Comparison of ENCODE assay signal across 10 cellular contexts in the genomic region with DNA sequence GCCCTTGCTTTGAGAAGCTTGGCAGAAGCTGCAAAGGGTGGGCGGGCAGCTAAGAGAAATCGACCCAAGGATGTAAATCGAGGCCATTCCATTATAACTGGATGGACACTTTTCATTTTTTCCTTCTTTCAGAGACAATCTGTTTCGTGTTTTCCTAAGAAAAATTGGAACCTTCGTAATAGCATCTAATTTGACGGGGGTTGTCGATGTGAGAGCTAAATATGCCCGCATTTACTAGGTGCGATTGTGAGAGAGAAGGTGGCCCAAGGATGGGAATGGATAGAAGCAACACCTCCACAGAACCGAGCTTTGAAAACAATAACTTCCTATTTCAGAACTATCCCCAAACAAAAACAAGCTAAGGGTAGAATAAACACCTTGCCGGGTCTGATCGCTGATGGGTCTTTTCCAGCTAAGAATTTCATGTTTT. TPM values are rescaled to one million over a fixed set of nuclear protein-coding genes. Genes with fewer than 3 reads are reported as not detected.
A peak's percentile ranks its signal among the peaks of the same experiment; 100 is the strongest.
DNase-seq lines count a peak whose midpoint lies in the region; ATAC-seq, FAIRE-seq and TF ChIP-seq lines count a peak whose summit lies in the region.
"Had no signal": no experiment of that assay in that cellular context is flagged by ENCODE, and none has a peak within 500 bp of the region (broad histone marks: within the 10 kb centered on the region; RNA-seq: fewer than 3 reads in every experiment).

No MANE protein-coding gene starts in this region.

- H4K20me1 ChIP-seq in keratinocyte (ENCODE audit: control insufficient read depth, extremely low read depth, insufficient read depth, low read length): no peaks in the 10 kb centered on the region

- no peak for ATAC-seq in activated CD8-positive, alpha-beta T cell treated with anti-CD3 and anti-CD28 coated beads, Interleukin-2, amount 10 ng/mL, durations not matched to agents 7 days and 5 days
- no peak for ATAC-seq in HG03025 (IDR thresholded peaks at IDR 0.05; ENCODE audit: low FRiP score, unreplicated experiment)
- ATAC-seq in GM18517 (IDR thresholded peaks at IDR 0.05; ENCODE audit: unreplicated experiment): no peak

- H3K36me3 ChIP-seq in keratinocyte (ENCODE audit: control insufficient read depth in 2 of 2, extremely low read depth in 1 of 2, insufficient read depth in 2 of 2, low read length in 2 of 2) (no peaks in the 10 kb centered on the region), spleen (no peaks in the 10 kb centered on the region)

- CTCF ChIA-PET in activated CD8-positive, alpha-beta T cell treated with anti-CD3 and anti-CD28 coated beads, Interleukin-2, amount 10 ng/mL, durations not matched to agents 7 days and 5 days (lab: Charles Lee): interaction anchor here (1.4 to 2.1 kb wide), 2 partner anchors 12 to 20 kb away, joined by 3 to 6 read pairs; partner anchors contain the start of gene HOXA5
- CTCF ChIA-PET in Calu3 (lab: Charles Lee): interaction anchor here (0.8 kb wide), 1 partner anchor 11 kb away, joined by 5 read pairs; no protein-coding TSS in a partner anchor

- peak overlapping the region; percentile 90 for H3K27ac ChIP-seq in keratinocyte (ENCODE audit: control insufficient read depth, insufficient read depth, low read length)
- peak overlapping the region; percentile 61 to 94 (median 91) for H3K27ac ChIP-seq in spleen

- H3K9me3 Mint-ChIP-seq in HFFc6 (no peaks in the 10 kb centered on the region), Calu3 (ENCODE audit: low read depth, unreplicated experiment) (no peaks in the 10 kb centered on the region)
- H3K9me3 Mint-ChIP-seq in activated CD8-positive, alpha-beta T cell treated with anti-CD3 and anti-CD28 coated beads, Interleukin-2, amount 10 ng/mL, durations not matched to agents 7 days and 5 days (ENCODE audit: insufficient read depth): no peaks in the 10 kb centered on the region

- no TSS peak for BruUV-seq in Calu3 (replicated peaks; lab: Mats Ljungman, UMichigan)

- POLR2A ChIA-PET in activated CD8-positive, alpha-beta T cell treated with anti-CD3 and anti-CD28 coated beads, Interleukin-2, amount 10 ng/mL, durations not matched to agents 7 days and 5 days (lab: Charles Lee): no interaction called here

- no peak for DNase-seq in HFFc6
- DNase-seq in activated CD8-positive, alpha-beta T cell treated with anti-CD3 and anti-CD28 coated beads, Interleukin-2, amount 10 ng/mL, durations not matched to agents 7 days and 5 days: no peak
- DNase-seq in keratinocyte (ENCODE audit: low read depth, low spot score): no peak
- no peak for DNase-seq in spleen
- no peak for DNase-seq in DMS153 treated with DMSO at 0.1 percent for 48 hours (lab: John Stamatoyannopoulos, UW; ENCODE audit: unreplicated experiment)
- DNase-seq in Calu3: no peak
- DNase-seq: NCI-H774 had no signal

- no peaks in the 10 kb centered on the region for H3K27me3 ChIP-seq in keratinocyte (ENCODE audit: control insufficient read depth, extremely low read depth, insufficient read depth, low read length)
- H3K27me3 ChIP-seq in spleen (replicated peaks in 1 of 7): peaks cover 0 to 27% (median 0%) of the 10 kb centered on the region in 7 donors

- peaks cover 34% of the 10 kb centered on the region for H3K4me1 Mint-ChIP-seq in HFFc6 (ENCODE audit: low read depth)
- peaks cover 18% of the 10 kb centered on the region for H3K4me1 Mint-ChIP-seq in activated CD8-positive, alpha-beta T cell treated with anti-CD3 and anti-CD28 coated beads, Interleukin-2, amount 10 ng/mL, durations not matched to agents 7 days and 5 days (ENCODE audit: low read depth)
- H3K4me1 Mint-ChIP-seq in Calu3 (ENCODE audit: low read depth, unreplicated experiment): peaks cover 44% of the 10 kb centered on the region

- no peaks in the 10 kb centered on the region for H3K9me1 ChIP-seq in keratinocyte (ENCODE audit: control insufficient read depth, extremely low read depth, insufficient read depth, low read length)

- TF ChIP-seq CTCF in HFFc6 (IDR thresholded peaks at IDR 0.05) (no peak), keratinocyte (optimal IDR thresholded peaks at IDR 0.05 in 1 of 3, IDR thresholded peaks at IDR 0.05 in 1 of 3, conservative IDR thresholded peaks at IDR 0.05 in 1 of 3; ENCODE audit: extremely low read depth in 1 of 3, insufficient read depth in 2 of 3, low read length in 3 of 3) (no peak), spleen (IDR thresholded peaks at IDR 0.05 in 8 of 11, conservative IDR thresholded peaks at IDR 0.05 in 3 of 11) (no peak), Calu3 (IDR thresholded peaks at IDR 0.05; ENCODE audit: unreplicated experiment) (no peak)

- H3K4me2 ChIP-seq in keratinocyte (ENCODE audit: control insufficient read depth, extremely low read depth, insufficient read depth, low read depth, low read length): peak overlapping the region; percentile 97

- TF ChIP-seq POLR2A in spleen (IDR thresholded peaks at IDR 0.05): no peak

- no peaks in the 10 kb centered on the region for H3K9me3 ChIP-seq in keratinocyte (ENCODE audit: control insufficient read depth, low read depth, low read length)
- H3K9me3 ChIP-seq in spleen: no peaks in the 10 kb centered on the region

- H3K27me3 Mint-ChIP-seq in HFFc6 (ENCODE audit: insufficient read depth) (peaks cover 9% of the 10 kb centered on the region), Calu3 (ENCODE audit: unreplicated experiment) (no peaks in the 10 kb centered on the region)
- H3K27me3 Mint-ChIP-seq in activated CD8-positive, alpha-beta T cell treated with anti-CD3 and anti-CD28 coated beads, Interleukin-2, amount 10 ng/mL, durations not matched to agents 7 days and 5 days (ENCODE audit: low read depth): peaks cover 53% of the 10 kb centered on the region

- peak overlapping the region; percentile 93 for H3K9ac ChIP-seq in keratinocyte (ENCODE audit: control insufficient read depth, extremely low read depth, insufficient read depth, low read length)

- H3K4me3 Mint-ChIP-seq in HFFc6: peak overlapping the region; percentile 85
- peak overlapping the region; percentile 57 for H3K4me3 Mint-ChIP-seq in activated CD8-positive, alpha-beta T cell treated with anti-CD3 and anti-CD28 coated beads, Interleukin-2, amount 10 ng/mL, durations not matched to agents 7 days and 5 days
- no peak overlapping the region for H3K4me3 Mint-ChIP-seq in Calu3 (ENCODE audit: low read depth, unreplicated experiment)

- peaks cover 17% of the 10 kb centered on the region for H3K36me3 Mint-ChIP-seq in HFFc6 (ENCODE audit: low read depth)
- H3K36me3 Mint-ChIP-seq in activated CD8-positive, alpha-beta T cell treated with anti-CD3 and anti-CD28 coated beads, Interleukin-2, amount 10 ng/mL, durations not matched to agents 7 days and 5 days (ENCODE audit: low read depth): no peaks in the 10 kb centered on the region
- peaks cover 4% of the 10 kb centered on the region for H3K36me3 Mint-ChIP-seq in Calu3 (ENCODE audit: insufficient read depth, unreplicated experiment)

- dilution Hi-C loops in keratinocyte (cut with MboI; ENCODE audit: extremely low pct_ligation_motif_present, low sequenced_read_pairs): no loop called here

- H2AFZ ChIP-seq in keratinocyte (ENCODE audit: control insufficient read depth, low read length): peak overlapping the region; percentile 87

- H3K4me3 ChIP-seq in keratinocyte (ENCODE audit: control insufficient read depth in 2 of 3, extremely low read depth in 1 of 3, insufficient read depth in 2 of 3, low read depth in 1 of 3, low read length in 3 of 3): peak overlapping the region; percentile 63 to 81 (median 77)
- H3K4me3 ChIP-seq in spleen: peak overlapping the region; percentile 48 to 87 (median 58)

- intact Hi-C loops in spleen (cut with DNase I; ENCODE audit: low total_unique reads) (no loop called here), Calu3 (cut with micrococcal nuclease; ENCODE audit: unreplicated experiment) (no loop called here)

- no peak for FAIRE-seq in keratinocyte (lab: Jason Lieb, UNC)

- H3K79me2 ChIP-seq in keratinocyte (ENCODE audit: control insufficient read depth, insufficient read depth, low read length): peaks cover 10% of the 10 kb centered on the region

- 48 to 63% (median 54%) methylated on average over 12 of the region's 12 CpGs for WGBS in spleen, 5 donors

- H3K4me1 ChIP-seq in keratinocyte (ENCODE audit: control insufficient read depth, extremely low read depth, insufficient read depth, low read length) (peaks cover 38% of the 10 kb centered on the region), spleen (peaks cover 0 to 45% (median 21%) of the 10 kb centered on the region in 6 donors)

- H3K27ac Mint-ChIP-seq in HFFc6: peak overlapping the region; percentile 52
- H3K27ac Mint-ChIP-seq in activated CD8-positive, alpha-beta T cell treated with anti-CD3 and anti-CD28 coated beads, Interleukin-2, amount 10 ng/mL, durations not matched to agents 7 days and 5 days: no peak overlapping the region
- no peak overlapping the region for H3K27ac Mint-ChIP-seq in Calu3 (ENCODE audit: unreplicated experiment)

RNA-seq across cellular contexts. Expression of gene HOXA4, which starts 0.8 kb away (rescaled TPM):
- 1 to 10 TPM in 1 of 6 experiments, under 1 TPM in 5; 0.38 to 1.0 (median 0.47) TPM for total RNA-seq in HFFc6 (2021; fragmentation: NEBNext Ultra II Directional; extraction: Animal tissue kit (Norgen Biotek cat#: 25700))
- total RNA-seq in activated CD8-positive, alpha-beta T cell treated with anti-CD3 and anti-CD28 coated beads, Interleukin-2, amount 10 ng/mL, durations not matched to agents 7 days and 5 days: not detected
- polyA plus RNA-seq in keratinocyte: 0.40 to 1.8 TPM (median 1.5 TPM) in 3 replicates
- polyA plus RNA-seq in keratinocyte (2011; ENCODE audit: low read depth): 0.55 TPM
- 1.3 and 1.5 TPM in 2 replicates for polyA plus RNA-seq in keratinocyte (2011; cell fraction: cytosol; rRNA removed)
- 2.1 and 2.6 TPM in 2 replicates for polyA plus RNA-seq in keratinocyte (2011; cell fraction: nucleus; rRNA removed)
- 1.2 and 1.7 TPM in 2 replicates for polyA plus RNA-seq in keratinocyte (2012; ENCODE audit: low replicate concordance)
- 0.30 to 0.99 TPM (median 0.74 TPM) in 3 replicates for polyA minus RNA-seq in keratinocyte
- not detected for polyA minus RNA-seq in keratinocyte (2011; cell fraction: cytosol; rRNA and poly(A)+ RNA removed)
- polyA minus RNA-seq in keratinocyte (2011; cell fraction: nucleus; rRNA and poly(A)+ RNA removed): 0.54 and 0.63 TPM in 2 replicates
- 10 to 100 TPM in 1 of 7 donors, 1 to 10 TPM in 6; 2.7 to 10.8 (median 4.6) TPM for total RNA-seq in spleen
- 1 to 10 TPM; 2.1 to 5.9 (median 3.6) TPM for polyA plus RNA-seq in spleen
- 1.0 and 1.2 TPM in 2 replicates for total RNA-seq in Calu3 (2022)
- total RNA-seq: osteocyte had no signal

RNA-seq across cellular contexts. Expression of gene HOXA5, which starts 12.1 kb away (rescaled TPM):
- total RNA-seq in HFFc6 (2021; fragmentation: NEBNext Ultra II Directional; extraction: Animal tissue kit (Norgen Biotek cat#: 25700)): 1 to 10 TPM; 2.0 to 3.8 (median 2.8) TPM
- not detected for total RNA-seq in activated CD8-positive, alpha-beta T cell treated with anti-CD3 and anti-CD28 coated beads, Interleukin-2, amount 10 ng/mL, durations not matched to agents 7 days and 5 days
- polyA plus RNA-seq in keratinocyte (3.3 to 7.1 TPM (median 4.5 TPM) in 3 replicates), spleen (1 to 10 TPM; 1.6 to 2.3 (median 2.2) TPM)
- 6.8 TPM for polyA plus RNA-seq in keratinocyte (2011; ENCODE audit: low read depth)
- 3.1 and 4.3 TPM in 2 replicates for polyA plus RNA-seq in keratinocyte (2011; cell fraction: cytosol; rRNA removed)
- 9.4 and 10.0 TPM in 2 replicates for polyA plus RNA-seq in keratinocyte (2011; cell fraction: nucleus; rRNA removed)
- polyA plus RNA-seq in keratinocyte (2012; ENCODE audit: low replicate concordance): 3.2 and 5.0 TPM in 2 replicates
- 2.3 to 4.3 TPM (median 2.7 TPM) in 3 replicates for polyA minus RNA-seq in keratinocyte
- polyA minus RNA-seq in keratinocyte (2011; cell fraction: cytosol; rRNA and poly(A)+ RNA removed): 4.4 TPM
- polyA minus RNA-seq in keratinocyte (2011; cell fraction: nucleus; rRNA and poly(A)+ RNA removed): 5.0 and 5.5 TPM in 2 replicates
- total RNA-seq in spleen (1 to 10 TPM; 3.0 to 9.3 (median 6.9) TPM), Calu3 (2022) (8.3 and 10.6 TPM in 2 replicates)
- total RNA-seq: osteocyte had no signal

RNA-seq across cellular contexts. Expression of gene HOXA6, which starts 16.2 kb away (rescaled TPM):
- total RNA-seq in HFFc6 (2021; fragmentation: NEBNext Ultra II Directional; extraction: Animal tissue kit (Norgen Biotek cat#: 25700)): 1 to 10 TPM; 2.3 to 3.8 (median 2.8) TPM
- not detected for total RNA-seq in activated CD8-positive, alpha-beta T cell treated with anti-CD3 and anti-CD28 coated beads, Interleukin-2, amount 10 ng/mL, durations not matched to agents 7 days and 5 days
- polyA plus RNA-seq in keratinocyte: 0.52 to 0.72 TPM (median 0.54 TPM) in 3 replicates
- polyA plus RNA-seq in keratinocyte (2011; ENCODE audit: low read depth): not detected
- polyA plus RNA-seq in keratinocyte (2011; cell fraction: cytosol; rRNA removed): 0.26 and 0.68 TPM in 2 replicates
- polyA plus RNA-seq in keratinocyte (2011; cell fraction: nucleus; rRNA removed): 1.8 and 2.5 TPM in 2 replicates
- polyA plus RNA-seq in keratinocyte (2012; ENCODE audit: low replicate concordance): 0.44 and 1.4 TPM in 2 replicates
- polyA minus RNA-seq in keratinocyte: 0.59 to 2.3 TPM (median 1.1 TPM) in 3 replicates
- not detected for polyA minus RNA-seq in keratinocyte (2011; cell fraction: cytosol; rRNA and poly(A)+ RNA removed)
- polyA minus RNA-seq in keratinocyte (2011; cell fraction: nucleus; rRNA and poly(A)+ RNA removed): 2.7 and 3.6 TPM in 2 replicates
- total RNA-seq in spleen: 1 to 10 TPM in 5 of 7 donors, under 1 TPM in 2; 0.38 to 2.0 (median 1.4) TPM
- polyA plus RNA-seq in spleen: under 1 TPM in 1 of 3 donors, not detected in 2; 0.26 TPM
- total RNA-seq in Calu3 (2022): 11.4 and 12.4 TPM in 2 replicates
- total RNA-seq: osteocyte had no signal

RNA-seq across cellular contexts. Expression of gene HOXA3, which starts 21.0 kb away (rescaled TPM):
- 1 to 10 TPM in 3 of 6 experiments, under 1 TPM in 3; 0.33 to 1.9 (median 1.1) TPM for total RNA-seq in HFFc6 (2021; fragmentation: NEBNext Ultra II Directional; extraction: Animal tissue kit (Norgen Biotek cat#: 25700))
- total RNA-seq in activated CD8-positive, alpha-beta T cell treated with anti-CD3 and anti-CD28 coated beads, Interleukin-2, amount 10 ng/mL, durations not matched to agents 7 days and 5 days: not detected
- polyA plus RNA-seq in keratinocyte (0.17 to 0.84 TPM (median 0.58 TPM) in 3 replicates), spleen (1 to 10 TPM in 1 of 3 donors, under 1 TPM in 2; 0.57 to 1.4 (median 0.62) TPM)
- polyA plus RNA-seq in keratinocyte (2011; ENCODE audit: low read depth): 0.87 TPM
- polyA plus RNA-seq in keratinocyte (2011; cell fraction: cytosol; rRNA removed): 0.55 and 0.95 TPM in 2 replicates
- 1.2 and 2.0 TPM in 2 replicates for polyA plus RNA-seq in keratinocyte (2011; cell fraction: nucleus; rRNA removed)
- polyA plus RNA-seq in keratinocyte (2012; ENCODE audit: low replicate concordance): 1.1 and 3.2 TPM in 2 replicates
- 0.22 to 1.2 TPM in 2 of 3 replicates, not detected in the other for polyA minus RNA-seq in keratinocyte
- 1.9 TPM for polyA minus RNA-seq in keratinocyte (2011; cell fraction: cytosol; rRNA and poly(A)+ RNA removed)
- 0.54 and 1.2 TPM in 2 replicates for polyA minus RNA-seq in keratinocyte (2011; cell fraction: nucleus; rRNA and poly(A)+ RNA removed)
- total RNA-seq in spleen (1 to 10 TPM in 5 of 7 donors, under 1 TPM in 2; 0.51 to 6.1 (median 2.2) TPM), Calu3 (2022) (15.9 and 20.9 TPM in 2 replicates)
- total RNA-seq: osteocyte had no signal

RNA-seq across cellular contexts. Expression of gene HOXA7, which starts 25.1 kb away (rescaled TPM):
- 1 to 10 TPM; 6.2 to 8.2 (median 6.8) TPM for total RNA-seq in HFFc6 (2021; fragmentation: NEBNext Ultra II Directional; extraction: Animal tissue kit (Norgen Biotek cat#: 25700))
- not detected for total RNA-seq in activated CD8-positive, alpha-beta T cell treated with anti-CD3 and anti-CD28 coated beads, Interleukin-2, amount 10 ng/mL, durations not matched to agents 7 days and 5 days
- 3.8 to 13.5 TPM (median 8.1 TPM) in 3 replicates for polyA plus RNA-seq in keratinocyte
- 4.9 TPM for polyA plus RNA-seq in keratinocyte (2011; ENCODE audit: low read depth)
- polyA plus RNA-seq in keratinocyte (2011; cell fraction: cytosol; rRNA removed): 7.4 and 9.8 TPM in 2 replicates
- 5.2 and 6.0 TPM in 2 replicates for polyA plus RNA-seq in keratinocyte (2011; cell fraction: nucleus; rRNA removed)
- polyA plus RNA-seq in keratinocyte (2012; ENCODE audit: low replicate concordance): 3.9 and 14.3 TPM in 2 replicates
- 4.5 to 4.9 TPM (median 4.8 TPM) in 3 replicates for polyA minus RNA-seq in keratinocyte
- 11.9 TPM for polyA minus RNA-seq in keratinocyte (2011; cell fraction: cytosol; rRNA and poly(A)+ RNA removed)
- 2.0 and 2.3 TPM in 2 replicates for polyA minus RNA-seq in keratinocyte (2011; cell fraction: nucleus; rRNA and poly(A)+ RNA removed)
- 1 to 10 TPM; 1.0 to 8.0 (median 2.6) TPM for total RNA-seq in spleen
- 1 to 10 TPM in 1 of 3 donors, under 1 TPM in 2; 0.55 to 1.4 (median 0.80) TPM for polyA plus RNA-seq in spleen
- total RNA-seq in Calu3 (2022): not detected in 2 replicates
- total RNA-seq: osteocyte had no signal
